In the genomic region with DNA sequence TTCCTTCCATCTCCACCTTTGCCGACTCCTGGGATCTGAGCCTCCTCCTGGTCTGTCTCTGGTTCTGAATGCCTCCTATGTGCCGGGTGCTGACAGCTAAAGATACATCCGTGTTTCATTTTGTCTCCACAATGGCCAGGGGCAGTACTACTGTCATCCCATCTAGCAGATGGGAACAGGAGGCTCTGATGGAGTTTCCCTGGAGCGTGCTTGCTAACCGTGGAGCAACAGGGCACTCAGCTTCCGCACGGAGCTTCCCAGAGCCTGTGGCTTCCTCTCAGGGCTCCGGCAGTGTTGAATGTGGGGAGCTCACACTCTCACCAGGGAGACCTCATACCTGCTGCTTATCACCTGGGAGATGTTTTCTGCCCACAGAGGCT, we compare ENCODE assay signal across 3 cellular contexts.
TF ChIP-seq lines count a peak whose summit lies in the region.

No MANE protein-coding gene starts in this region.

TF ChIP-seq in SK-N-SH, 30 proteins besides CTCF, POLR2A, EP300 and RAD21:
- TF ChIP-seq SIN3A (IDR thresholded peaks at IDR 0.05; ENCODE audit: borderline replicate concordance, low read depth, low read length) (no peak), TAF1 (IDR thresholded peaks at IDR 0.05; ENCODE audit: borderline replicate concordance, low read depth, low read length) (no peak), ELF1 (IDR thresholded peaks at IDR 0.05) (no peak), RCOR1 (IDR thresholded peaks at IDR 0.05; ENCODE audit: low read length) (no peak), RXRA (IDR thresholded peaks at IDR 0.05; ENCODE audit: borderline replicate concordance, low read depth) (no peak), NFIC (IDR thresholded peaks at IDR 0.05; ENCODE audit: borderline replicate concordance) (no peak), YY1 (IDR thresholded peaks at IDR 0.05; ENCODE audit: low read depth) (no peak)
- TF ChIP-seq, protein P1, sequence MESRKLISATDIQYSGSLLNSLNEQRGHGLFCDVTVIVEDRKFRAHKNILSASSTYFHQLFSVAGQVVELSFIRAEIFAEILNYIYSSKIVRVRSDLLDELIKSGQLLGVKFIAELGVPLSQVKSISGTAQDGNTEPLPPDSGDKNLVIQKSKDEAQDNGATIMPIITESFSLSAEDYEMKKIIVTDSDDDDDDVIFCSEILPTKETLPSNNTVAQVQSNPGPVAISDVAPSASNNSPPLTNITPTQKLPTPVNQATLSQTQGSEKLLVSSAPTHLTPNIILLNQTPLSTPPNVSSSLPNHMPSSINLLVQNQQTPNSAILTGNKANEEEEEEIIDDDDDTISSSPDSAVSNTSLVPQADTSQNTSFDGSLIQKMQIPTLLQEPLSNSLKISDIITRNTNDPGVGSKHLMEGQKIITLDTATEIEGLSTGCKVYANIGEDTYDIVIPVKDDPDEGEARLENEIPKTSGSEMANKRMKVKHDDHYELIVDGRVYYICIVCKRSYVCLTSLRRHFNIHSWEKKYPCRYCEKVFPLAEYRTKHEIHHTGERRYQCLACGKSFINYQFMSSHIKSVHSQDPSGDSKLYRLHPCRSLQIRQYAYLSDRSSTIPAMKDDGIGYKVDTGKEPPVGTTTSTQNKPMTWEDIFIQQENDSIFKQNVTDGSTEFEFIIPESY (IDR thresholded peaks at IDR 0.05; ENCODE audit: borderline replicate concordance, low read depth), result no peak
- TF ChIP-seq, protein P2, sequence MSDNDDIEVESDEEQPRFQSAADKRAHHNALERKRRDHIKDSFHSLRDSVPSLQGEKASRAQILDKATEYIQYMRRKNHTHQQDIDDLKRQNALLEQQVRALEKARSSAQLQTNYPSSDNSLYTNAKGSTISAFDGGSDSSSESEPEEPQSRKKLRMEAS (IDR thresholded peaks at IDR 0.05; ENCODE audit: low read depth), result no peak

TF ChIP-seq in SK-N-SH treated with all-trans-retinoic acid at 6 μM for 48 hours, 23 proteins besides CTCF, POLR2A, EP300 and RAD21:
- TF ChIP-seq BACH2 (CRISPR knock-in tag; IDR thresholded peaks at IDR 0.05; ENCODE audit: borderline replicate concordance) (no peak), ZNF565 (CRISPR knock-in tag; conservative IDR thresholded peaks at IDR 0.05; ENCODE audit: low read depth) (no peak), OSR1 (CRISPR knock-in tag; IDR thresholded peaks at IDR 0.05) (no peak), ZNF8 (CRISPR knock-in tag; IDR thresholded peaks at IDR 0.05) (no peak), ISL1 (CRISPR knock-in tag; IDR thresholded peaks at IDR 0.05) (no peak), RARB (CRISPR knock-in tag; IDR thresholded peaks at IDR 0.05) (no peak), ARNTL (CRISPR knock-in tag; IDR thresholded peaks at IDR 0.05; ENCODE audit: borderline replicate concordance, low read depth) (no peak), ZC3H10 (CRISPR knock-in tag; IDR thresholded peaks at IDR 0.05) (no peak), ESRRG (CRISPR knock-in tag; IDR thresholded peaks at IDR 0.05) (no peak), ZFP30 (CRISPR knock-in tag; IDR thresholded peaks at IDR 0.05) (no peak), TCF4 (CRISPR knock-in tag; IDR thresholded peaks at IDR 0.05; ENCODE audit: borderline replicate concordance) (no peak), ZFP3 (CRISPR knock-in tag; IDR thresholded peaks at IDR 0.05) (no peak)
- TF ChIP-seq, protein P3, sequence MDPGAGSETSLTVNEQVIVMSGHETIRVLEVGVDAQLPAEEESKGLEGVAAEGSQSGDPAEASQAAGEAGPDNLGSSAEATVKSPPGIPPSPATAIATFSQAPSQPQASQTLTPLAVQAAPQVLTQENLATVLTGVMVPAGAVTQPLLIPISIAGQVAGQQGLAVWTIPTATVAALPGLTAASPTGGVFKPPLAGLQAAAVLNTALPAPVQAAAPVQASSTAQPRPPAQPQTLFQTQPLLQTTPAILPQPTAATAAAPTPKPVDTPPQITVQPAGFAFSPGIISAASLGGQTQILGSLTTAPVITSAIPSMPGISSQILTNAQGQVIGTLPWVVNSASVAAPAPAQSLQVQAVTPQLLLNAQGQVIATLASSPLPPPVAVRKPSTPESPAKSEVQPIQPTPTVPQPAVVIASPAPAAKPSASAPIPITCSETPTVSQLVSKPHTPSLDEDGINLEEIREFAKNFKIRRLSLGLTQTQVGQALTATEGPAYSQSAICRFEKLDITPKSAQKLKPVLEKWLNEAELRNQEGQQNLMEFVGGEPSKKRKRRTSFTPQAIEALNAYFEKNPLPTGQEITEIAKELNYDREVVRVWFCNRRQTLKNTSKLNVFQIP (CRISPR knock-in tag; IDR thresholded peaks at IDR 0.05; ENCODE audit: borderline replicate concordance, low read depth), result no peak

TF ChIP-seq in HepG2, 621 proteins besides CTCF, POLR2A, EP300 and RAD21:
- TF ChIP-seq, protein P4, sequence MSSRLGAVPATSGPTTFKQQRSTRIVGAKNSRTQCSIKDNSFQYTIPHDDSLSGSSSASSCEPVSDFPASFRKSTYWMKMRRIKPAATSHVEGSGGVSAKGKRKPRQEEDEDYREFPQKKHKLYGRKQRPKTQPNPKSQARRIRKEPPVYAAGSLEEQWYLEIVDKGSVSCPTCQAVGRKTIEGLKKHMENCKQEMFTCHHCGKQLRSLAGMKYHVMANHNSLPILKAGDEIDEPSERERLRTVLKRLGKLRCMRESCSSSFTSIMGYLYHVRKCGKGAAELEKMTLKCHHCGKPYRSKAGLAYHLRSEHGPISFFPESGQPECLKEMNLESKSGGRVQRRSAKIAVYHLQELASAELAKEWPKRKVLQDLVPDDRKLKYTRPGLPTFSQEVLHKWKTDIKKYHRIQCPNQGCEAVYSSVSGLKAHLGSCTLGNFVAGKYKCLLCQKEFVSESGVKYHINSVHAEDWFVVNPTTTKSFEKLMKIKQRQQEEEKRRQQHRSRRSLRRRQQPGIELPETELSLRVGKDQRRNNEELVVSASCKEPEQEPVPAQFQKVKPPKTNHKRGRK (CRISPR knock-in tag; IDR thresholded peaks at IDR 0.05), result no peak
- TF ChIP-seq NR3C1 (CRISPR knock-in tag; IDR thresholded peaks at IDR 0.05), result no peak
- TF ChIP-seq ZNF713 (CRISPR knock-in tag; IDR thresholded peaks at IDR 0.05), result no peak
- no peak for TF ChIP-seq KDM6A (CRISPR knock-in tag; IDR thresholded peaks at IDR 0.05; ENCODE audit: low read depth)
- no peak for TF ChIP-seq SETDB1 (CRISPR knock-in tag; IDR thresholded peaks at IDR 0.05; ENCODE audit: borderline replicate concordance)
- no peak for TF ChIP-seq MAF1 (CRISPR knock-in tag; IDR thresholded peaks at IDR 0.05; ENCODE audit: borderline replicate concordance)
- TF ChIP-seq TMF1 (CRISPR knock-in tag; IDR thresholded peaks at IDR 0.05; ENCODE audit: low read depth), result no peak
- TF ChIP-seq PITX1 (CRISPR knock-in tag; IDR thresholded peaks at IDR 0.05), result no peak
- TF ChIP-seq ZSCAN30 (CRISPR knock-in tag; IDR thresholded peaks at IDR 0.05), result no peak
- TF ChIP-seq, protein P5, sequence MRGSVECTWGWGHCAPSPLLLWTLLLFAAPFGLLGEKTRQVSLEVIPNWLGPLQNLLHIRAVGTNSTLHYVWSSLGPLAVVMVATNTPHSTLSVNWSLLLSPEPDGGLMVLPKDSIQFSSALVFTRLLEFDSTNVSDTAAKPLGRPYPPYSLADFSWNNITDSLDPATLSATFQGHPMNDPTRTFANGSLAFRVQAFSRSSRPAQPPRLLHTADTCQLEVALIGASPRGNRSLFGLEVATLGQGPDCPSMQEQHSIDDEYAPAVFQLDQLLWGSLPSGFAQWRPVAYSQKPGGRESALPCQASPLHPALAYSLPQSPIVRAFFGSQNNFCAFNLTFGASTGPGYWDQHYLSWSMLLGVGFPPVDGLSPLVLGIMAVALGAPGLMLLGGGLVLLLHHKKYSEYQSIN (CRISPR knock-in tag; IDR thresholded peaks at IDR 0.05; ENCODE audit: borderline replicate concordance), result no peak
- TF ChIP-seq ZFAT (CRISPR knock-in tag; conservative IDR thresholded peaks at IDR 0.05), result no peak
- no peak for TF ChIP-seq HHEX (CRISPR knock-in tag; IDR thresholded peaks at IDR 0.05)
- TF ChIP-seq ZNF878 (CRISPR knock-in tag; IDR thresholded peaks at IDR 0.05), result no peak
- TF ChIP-seq ZNF577 (CRISPR knock-in tag; IDR thresholded peaks at IDR 0.05; ENCODE audit: borderline replicate concordance, low read depth), result no peak
